ENCODE assay signal across 8 cellular contexts in the genomic region with DNA sequence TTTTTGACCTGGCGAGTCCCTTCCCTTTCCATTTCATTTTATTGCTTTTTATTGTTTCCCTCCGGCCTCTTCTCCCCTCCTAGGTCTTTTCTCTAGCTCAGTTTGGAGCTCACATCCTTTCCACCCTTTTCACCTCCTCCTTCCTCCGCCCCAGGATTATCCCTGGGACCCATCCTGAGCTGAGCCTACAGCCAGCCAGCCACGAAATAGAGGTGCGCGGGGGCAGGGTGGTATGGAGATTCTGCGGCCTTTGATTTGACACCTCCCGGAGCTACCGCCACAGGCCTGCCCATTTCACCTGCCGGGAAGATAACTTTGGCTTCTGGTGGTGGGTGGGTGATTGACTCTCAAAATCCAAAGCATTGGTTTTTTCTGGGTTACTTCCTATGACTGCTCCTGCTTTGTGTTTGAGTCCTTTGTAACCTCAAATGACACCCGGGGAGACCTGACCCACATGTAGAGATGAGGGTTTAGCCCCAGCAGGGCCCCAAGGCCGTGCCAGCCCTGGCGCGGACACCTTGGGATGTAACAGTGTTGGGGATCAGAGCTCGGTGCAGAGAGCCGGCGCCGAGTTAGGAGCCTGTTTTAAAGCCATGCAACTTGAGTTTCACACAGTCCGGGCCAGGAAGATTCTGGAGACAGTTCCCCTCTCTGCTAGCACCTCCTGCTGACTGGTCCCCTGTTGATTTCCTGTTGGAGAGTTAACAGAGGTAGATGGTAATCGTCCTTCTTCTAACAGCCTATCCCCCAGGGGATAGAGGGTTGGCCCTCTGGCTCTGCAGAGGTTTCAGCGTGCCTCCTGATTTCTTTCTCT.
DNase-seq lines count a peak whose midpoint lies in the region; ATAC-seq and TF ChIP-seq lines count a peak whose summit lies in the region.

No MANE protein-coding gene starts in this region.

- no peaks in the 10 kb centered on the region for H3K27me3 Mint-ChIP-seq in stimulated activated naive CD8-positive, alpha-beta T cell treated with anti-CD3 and anti-CD28 coated beads, Interleukin-15, amount 100 ng/mL, for 72 hours

- peak; percentile 56 for TF ChIP-seq CTCF in GM06990 (IDR thresholded peaks at IDR 0.05; ENCODE audit: insufficient read depth, low read length, poor library complexity, severe bottlenecking)

- H3K4me3 Mint-ChIP-seq in stimulated activated naive CD8-positive, alpha-beta T cell treated with anti-CD3 and anti-CD28 coated beads, Interleukin-15, amount 100 ng/mL, for 72 hours, result peak overlapping the region; percentile 88 to 92

- peak overlapping the region; percentile 93 for H3K4me3 ChIP-seq in GM06990 (replicated peaks; ENCODE audit: low read depth, low read length)

- ATAC-seq in HG02759 (IDR thresholded peaks at IDR 0.05; ENCODE audit: unreplicated experiment) (peak; percentile 16), HG03025 (IDR thresholded peaks at IDR 0.05; ENCODE audit: low FRiP score, unreplicated experiment) (no peak)
- peak; percentile 32 for ATAC-seq in stimulated activated naive CD8-positive, alpha-beta T cell treated with anti-CD3 and anti-CD28 coated beads, Interleukin-15, amount 100 ng/mL, for 72 hours

- DNase-seq in GM06990 (ENCODE audit: extremely low read depth, insufficient read length) (peak; percentile 69), SKM-1 (lab: John Stamatoyannopoulos, UW; ENCODE audit: unreplicated experiment) (peak; percentile 72), T47D (ENCODE audit: low read depth in 1 of 2, low spot score in 1 of 2) (peak; percentile 42 to 80), left kidney (ENCODE audit: low read depth, low spot score) (peak; percentile 81), COLO829 (ENCODE audit: low spot score) (no peak)
- peak; percentile 29 to 58 for DNase-seq in stimulated activated naive CD8-positive, alpha-beta T cell treated with anti-CD3 and anti-CD28 coated beads, Interleukin-15, amount 100 ng/mL, for 72 hours

- in situ Hi-C loops in T47D (cut with HindIII; ENCODE audit: low pct_unique_long_range_greater_than_20kb, low sequenced_read_pairs), result no loop called here

- no peaks in the 10 kb centered on the region for H3K27me3 ChIP-seq in GM06990 (replicated peaks; ENCODE audit: control insufficient read depth, insufficient read depth, low read length)

- H3K27ac Mint-ChIP-seq in stimulated activated naive CD8-positive, alpha-beta T cell treated with anti-CD3 and anti-CD28 coated beads, Interleukin-15, amount 100 ng/mL, for 72 hours, result peak overlapping the region; percentile 51 to 98

- no peaks in the 10 kb centered on the region for H3K36me3 ChIP-seq in GM06990 (ENCODE audit: control insufficient read depth, insufficient read depth, low read length)

- no peaks in the 10 kb centered on the region for H3K9me3 Mint-ChIP-seq in stimulated activated naive CD8-positive, alpha-beta T cell treated with anti-CD3 and anti-CD28 coated beads, Interleukin-15, amount 100 ng/mL, for 72 hours

- H3K4me1 Mint-ChIP-seq in stimulated activated naive CD8-positive, alpha-beta T cell treated with anti-CD3 and anti-CD28 coated beads, Interleukin-15, amount 100 ng/mL, for 72 hours, result peaks cover 70% of the 10 kb centered on the region
